Comparison of ENCODE assay signal across 8 cellular contexts in genomic region chr12:106303202-106303820, GRCh38. TPM values are rescaled to one million over a fixed set of nuclear protein-coding genes. Genes with fewer than 3 reads are reported as not detected.
A peak's percentile ranks its signal among the peaks of the same experiment; 100 is the strongest.
DNase-seq lines count a peak whose midpoint lies in the region; ATAC-seq and TF ChIP-seq lines count a peak whose summit lies in the region.

No MANE protein-coding gene starts in this region.

- intact Hi-C loops in Caco-2 (cut with micrococcal nuclease; ENCODE audit: unreplicated experiment): loop anchor here (2.0 kb wide), 1 partner anchor 55 kb away; no protein-coding TSS in a partner anchor

- H3K36me3 ChIP-seq in Caco-2 (ENCODE audit: control insufficient read depth, insufficient read depth, low read length): no peaks in the 10 kb centered on the region
- H3K36me3 ChIP-seq in HAP-1 (replicated peaks): no peaks in the 10 kb centered on the region

- no peaks in the 10 kb centered on the region for H3K36me3 Mint-ChIP-seq in Caco-2 (ENCODE audit: insufficient read depth, unreplicated experiment)

- no peaks in the 10 kb centered on the region for H3K9me3 Mint-ChIP-seq in Caco-2 (ENCODE audit: unreplicated experiment)

- DNase-seq in Caco-2 (peak; percentile 67 to 80), HAP-1 (ENCODE audit: low spot score in 2 of 2) (peak; percentile 54 to 91), NCI-H226 (peak; percentile 52), coronary artery (ENCODE audit: low spot score) (peak; percentile 94), left lobe of liver (ENCODE audit: low spot score) (peak; percentile 84)
- peak; percentile 97 for DNase-seq in activated CD4-positive, alpha-beta T cell treated with anti-CD3 and anti-CD28 coated beads, Interleukin-2, amount 50 U/mL, for 1 hour
- DNase-seq in stimulated activated CD4-positive, alpha-beta T cell treated with anti-CD3 and anti-CD28 coated beads, Interleukin-2, amount 100 ng/mL, for 24 hours: peak; percentile 76 to 80

- H3K4me1 ChIP-seq in Caco-2 (peaks cover 32% of the 10 kb centered on the region), HAP-1 (peaks cover 13% of the 10 kb centered on the region)

- POLR2A ChIA-PET in Caco-2 (lab: Charles Lee): no interaction called here

- H3K4me1 Mint-ChIP-seq in Caco-2 (ENCODE audit: low read depth, unreplicated experiment): peaks cover 6% of the 10 kb centered on the region

- peak overlapping the region; percentile 97 to 98 for H3K27ac ChIP-seq in coronary artery

- H3K27me3 ChIP-seq in Caco-2 (replicated peaks; ENCODE audit: control insufficient read depth, insufficient read depth, low read length): no peaks in the 10 kb centered on the region
- no peaks in the 10 kb centered on the region for H3K27me3 ChIP-seq in HAP-1 (ENCODE audit: low read depth)

- in situ Hi-C loops in HAP-1 (cut with MboI; ENCODE audit: low sequenced_read_pairs): no loop called here

- no peaks in the 10 kb centered on the region for H3K27me3 Mint-ChIP-seq in Caco-2 (ENCODE audit: insufficient read depth, unreplicated experiment)

- peak; percentile 73 for ATAC-seq in left lobe of liver
- no peak for ATAC-seq in HG02970 (IDR thresholded peaks at IDR 0.05; ENCODE audit: low FRiP score, unreplicated experiment)

- BruUV-seq in Caco-2 (replicated peaks; lab: Mats Ljungman, UMichigan): no TSS peak

- CTCF ChIA-PET in Caco-2 (lab: Charles Lee): no interaction called here

- H3K27ac Mint-ChIP-seq in Caco-2 (ENCODE audit: unreplicated experiment): peak overlapping the region; percentile 100

- peak overlapping the region; percentile 92 for H3K4me3 Mint-ChIP-seq in Caco-2 (ENCODE audit: unreplicated experiment)

- H3K4me3 ChIP-seq in Caco-2 (ENCODE audit: low read depth, low read length): peak overlapping the region; percentile 91
- peak overlapping the region; percentile 83 for H3K4me3 ChIP-seq in HAP-1
- peak overlapping the region; percentile 96 for H3K4me3 ChIP-seq in coronary artery

- H3K9me3 ChIP-seq in Caco-2 (no peaks in the 10 kb centered on the region), HAP-1 (no peaks in the 10 kb centered on the region)

- TF ChIP-seq CTCF in Caco-2 (IDR thresholded peaks at IDR 0.05; ENCODE audit: insufficient read depth in 1 of 2, low read depth in 1 of 2, low read length in 1 of 2, severe bottlenecking in 1 of 2, unreplicated experiment in 1 of 2): no peak
- no peak for TF ChIP-seq CTCF in coronary artery (IDR thresholded peaks at IDR 0.05)

RNA-seq across cellular contexts. Expression of gene TCP11L2, which starts 0.8 kb away (rescaled TPM):
- total RNA-seq in Caco-2 (2022) (7.7 and 11.8 TPM in 2 replicates), left lobe of liver (8.9 TPM)

RNA-seq across cellular contexts. Expression of gene POLR3B, which starts 54.2 kb away (rescaled TPM):
- total RNA-seq in Caco-2 (2022) (13.7 and 13.9 TPM in 2 replicates), left lobe of liver (7.9 TPM)

RNA-seq across cellular contexts. Expression of gene CKAP4, which starts 55.5 kb away (rescaled TPM):
- total RNA-seq in Caco-2 (2022): 60.8 and 63.1 TPM in 2 replicates
- total RNA-seq in left lobe of liver: 22.6 TPM
